ENCODE assay signal across 11 cellular contexts in the genomic region with DNA sequence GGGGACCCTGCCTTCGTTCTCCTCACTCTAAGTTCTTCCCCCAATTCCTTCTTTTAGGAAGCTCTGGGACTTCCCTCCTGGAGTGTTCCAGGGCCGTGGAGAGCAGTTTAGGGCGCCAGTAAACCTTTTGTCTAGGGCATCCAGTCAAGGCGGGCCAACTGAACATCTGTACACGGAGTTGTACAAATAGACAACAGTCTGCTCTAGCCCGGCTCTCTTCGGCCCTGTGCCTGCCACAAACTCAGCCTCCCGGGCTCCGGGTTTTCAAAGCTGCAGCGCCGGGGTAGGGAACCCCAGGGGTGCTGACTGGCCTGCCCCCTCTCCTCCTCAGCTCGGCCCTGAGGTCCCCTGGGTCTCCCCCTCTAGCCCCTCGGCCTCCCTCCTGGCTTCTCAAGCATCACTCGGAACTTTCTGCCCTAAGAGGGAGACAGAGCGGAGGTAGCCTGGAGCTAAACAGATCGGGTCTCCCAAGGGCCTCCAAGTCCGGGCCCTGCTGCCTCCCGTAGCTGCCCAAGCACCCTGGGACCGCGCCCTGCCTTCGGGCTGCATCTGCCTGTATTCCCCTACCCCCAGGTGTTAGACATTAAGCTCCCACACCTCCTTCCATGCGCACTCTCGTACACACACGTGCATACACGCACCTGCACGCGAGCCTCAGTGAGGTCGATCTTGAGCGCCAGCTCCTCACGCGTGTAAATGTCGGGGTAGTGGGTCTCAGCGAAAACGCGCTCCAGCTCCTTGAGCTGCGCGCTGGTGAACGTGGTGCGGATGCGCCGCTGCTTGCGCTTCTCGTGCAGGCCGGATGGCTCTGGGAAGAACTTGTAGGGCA. TPM values are rescaled to one million over a fixed set of nuclear protein-coding genes. Genes with fewer than 3 reads are reported as not detected.
DNase-seq lines count a peak whose midpoint lies in the region; ATAC-seq, FAIRE-seq and TF ChIP-seq lines count a peak whose summit lies in the region.
"Had no signal": no experiment of that assay in that cellular context is flagged by ENCODE, and none has a peak within 500 bp of the region (broad histone marks: within the 10 kb centered on the region; RNA-seq: fewer than 3 reads in every experiment).

No MANE protein-coding gene starts in this region.

- no peaks in the 10 kb centered on the region for H3K9me3 ChIP-seq in HepG2 (ENCODE audit: low read length)
- no peaks in the 10 kb centered on the region for H3K9me3 ChIP-seq in tibial artery
- H3K9me3 ChIP-seq: thyroid gland had no signal

- no peak overlapping the region for H2AFZ ChIP-seq in HepG2 (ENCODE audit: low read length)

- no peak for TF ChIP-seq RAD21 in HepG2 (CRISPR knock-in tag; IDR thresholded peaks at IDR 0.05)

- WGBS in HepG2 (ENCODE audit: low lambda C conversion rate), result 52% methylated on average over 36 of the region's 44 CpGs

- peaks cover 16% of the 10 kb centered on the region for H3K4me1 Mint-ChIP-seq in activated CD8-positive, alpha-beta memory T cell treated with anti-CD3 and anti-CD28 coated beads, Interleukin-2, amount 10 ng/mL, durations not matched to agents 7 days and 5 days
- H3K4me1 Mint-ChIP-seq in activated naive CD8-positive, alpha-beta T cell treated with anti-CD3 and anti-CD28 coated beads, Interleukin-2, amount 50 U/mL, for 24 hours, result peaks cover 22% of the 10 kb centered on the region

- CTCF ChIA-PET in activated CD8-positive, alpha-beta memory T cell treated with anti-CD3 and anti-CD28 coated beads, Interleukin-2, amount 10 ng/mL, durations not matched to agents 7 days and 5 days (lab: Charles Lee), result interaction anchor here (0.9 to 1.1 kb wide), 4 partner anchors 15 to 178 kb away, joined by 4 to 8 read pairs (median 5); no protein-coding TSS in a partner anchor
- CTCF ChIA-PET in HepG2 (lab: Yijun Ruan, JAX; ENCODE audit: low intra/inter-chr PET ratio, low total read pairs), result no interaction called here

- H3K36me3 ChIP-seq in HepG2 (replicated peaks in 1 of 2; ENCODE audit: control insufficient read depth in 1 of 2, insufficient read depth in 2 of 2, low read length in 2 of 2) (peaks cover 3% of the 10 kb centered on the region in 2 experiments; a peak in 2 of 5 replicates), tibial artery (peaks cover 16 to 26% (median 21%) of the 10 kb centered on the region in 3 donors)

- peaks cover 44% of the 10 kb centered on the region for H3K27me3 Mint-ChIP-seq in activated CD8-positive, alpha-beta memory T cell treated with anti-CD3 and anti-CD28 coated beads, Interleukin-2, amount 10 ng/mL, durations not matched to agents 7 days and 5 days
- H3K27me3 Mint-ChIP-seq in activated naive CD8-positive, alpha-beta T cell treated with anti-CD3 and anti-CD28 coated beads, Interleukin-2, amount 50 U/mL, for 24 hours, result peaks cover 51% of the 10 kb centered on the region

- peaks cover 10 to 49% of the 10 kb centered on the region in 2 experiments for H3K27me3 ChIP-seq in HepG2 (ENCODE audit: control insufficient read depth in 1 of 2, insufficient read depth in 2 of 2, low read length in 2 of 2)
- peaks cover 12 to 52% of the 10 kb centered on the region in 2 donors for H3K27me3 ChIP-seq in tibial artery

- DNase-seq in activated CD8-positive, alpha-beta memory T cell treated with anti-CD3 and anti-CD28 coated beads, Interleukin-2, amount 10 ng/mL, durations not matched to agents 7 days and 5 days, result no peak
- DNase-seq in activated CD8-positive, alpha-beta memory T cell treated with anti-CD3 and anti-CD28 coated beads, Interleukin-2, amount 50 U/mL, for 48 hours, result no peak
- DNase-seq in activated naive CD8-positive, alpha-beta T cell treated with anti-CD3 and anti-CD28 coated beads, Interleukin-2, amount 50 U/mL, for 24 hours, result peak; percentile 10
- no peak for DNase-seq in HepG2 (ENCODE audit: low spot score)
- DNase-seq in tibial artery, result peak in 1 of 2 donors; percentile 67
- no peak for DNase-seq in NOMO-1 (lab: John Stamatoyannopoulos, UW; ENCODE audit: unreplicated experiment in 2 of 2)
- DNase-seq in NCI-H526 (lab: John Stamatoyannopoulos, UW), result no peak

- no peak for FAIRE-seq in HepG2 (lab: Jason Lieb, UNC)
- FAIRE-seq: G401.6 had no signal

- POLR2A ChIA-PET in HepG2 (lab: Yijun Ruan, JAX), result no interaction called here

- TF ChIP-seq EP300 in HepG2 (IDR thresholded peaks at IDR 0.05; ENCODE audit: low read depth in 2 of 2, low read length in 2 of 2) (no peak), HepG2 (CRISPR knock-in tag; IDR thresholded peaks at IDR 0.05; ENCODE audit: borderline replicate concordance) (no peak)

- H4K20me1 ChIP-seq in HepG2 (ENCODE audit: insufficient read depth, low read length), result no peaks in the 10 kb centered on the region

- H3K79me2 ChIP-seq in HepG2 (ENCODE audit: insufficient read depth, low read length), result no peaks in the 10 kb centered on the region

- H3K4me1 ChIP-seq in HepG2 (ENCODE audit: insufficient read depth, low read length) (peaks cover 17% of the 10 kb centered on the region), tibial artery (peaks cover 0 to 55% (median 45%) of the 10 kb centered on the region in 4 donors)

- H3K9ac ChIP-seq in HepG2 (ENCODE audit: insufficient read depth, low read depth, low read length), result no peak overlapping the region

- no TSS peak for BruUV-seq in HepG2 (replicated peaks; lab: Mats Ljungman, UMichigan)

- H3K4me3 ChIP-seq in HepG2 (replicated peaks in 1 of 3; ENCODE audit: insufficient read depth in 1 of 3, low read depth in 2 of 3, low read length in 3 of 3) (peak overlapping the region in 1 of 3 experiments; percentile 45; a peak in 2 of 6 replicates), tibial artery (peak overlapping the region; percentile 44 to 55)

- H3K27ac Mint-ChIP-seq in activated CD8-positive, alpha-beta memory T cell treated with anti-CD3 and anti-CD28 coated beads, Interleukin-2, amount 10 ng/mL, durations not matched to agents 7 days and 5 days, result no peak overlapping the region
- no peak overlapping the region for H3K27ac Mint-ChIP-seq in activated naive CD8-positive, alpha-beta T cell treated with anti-CD3 and anti-CD28 coated beads, Interleukin-2, amount 50 U/mL, for 24 hours

- H3K4me3 Mint-ChIP-seq in activated CD8-positive, alpha-beta memory T cell treated with anti-CD3 and anti-CD28 coated beads, Interleukin-2, amount 10 ng/mL, durations not matched to agents 7 days and 5 days, result no peak overlapping the region
- peak overlapping the region; percentile 42 for H3K4me3 Mint-ChIP-seq in activated naive CD8-positive, alpha-beta T cell treated with anti-CD3 and anti-CD28 coated beads, Interleukin-2, amount 50 U/mL, for 24 hours

- H3K4me2 ChIP-seq in HepG2 (ENCODE audit: low read depth, low read length), result peak overlapping the region; percentile 48

- TF ChIP-seq CTCF in HepG2 (CRISPR knock-in tag; IDR thresholded peaks at IDR 0.05) (no peak), tibial artery (IDR thresholded peaks at IDR 0.05) (no peak)

- TF ChIP-seq POLR2A in HepG2 (IDR thresholded peaks at IDR 0.05; ENCODE audit: insufficient read depth in 1 of 2, low read depth in 2 of 2, low read length in 2 of 2), result no peak

- ATAC-seq in activated CD8-positive, alpha-beta memory T cell treated with anti-CD3 and anti-CD28 coated beads, Interleukin-2, amount 10 ng/mL, durations not matched to agents 7 days and 5 days, result peak; percentile 15
- ATAC-seq in activated naive CD8-positive, alpha-beta T cell treated with anti-CD3 and anti-CD28 coated beads, Interleukin-2, amount 50 U/mL, for 24 hours, result peak; percentile 2
- ATAC-seq in HepG2 (peak; percentile 52), GM21576 (IDR thresholded peaks at IDR 0.05; ENCODE audit: unreplicated experiment) (no peak)

- H3K27ac ChIP-seq in HepG2 (ENCODE audit: extremely low read length, insufficient read depth, low read length) (no peak overlapping the region), tibial artery (peak overlapping the region; percentile 54 to 60)
- H3K27ac ChIP-seq: thyroid gland had no signal

- intact Hi-C loops in HepG2 (cut with micrococcal nuclease; ENCODE audit: unreplicated experiment), result no loop called here
- intact Hi-C loops in tibial artery (cut with DNase I; ENCODE audit: low total_unique reads), result no loop called here

- H3K36me3 Mint-ChIP-seq in activated CD8-positive, alpha-beta memory T cell treated with anti-CD3 and anti-CD28 coated beads, Interleukin-2, amount 10 ng/mL, durations not matched to agents 7 days and 5 days, result peaks cover 7% of the 10 kb centered on the region
- peaks cover 5% of the 10 kb centered on the region for H3K36me3 Mint-ChIP-seq in activated naive CD8-positive, alpha-beta T cell treated with anti-CD3 and anti-CD28 coated beads, Interleukin-2, amount 50 U/mL, for 24 hours (ENCODE audit: low read depth)

- in situ Hi-C loops in HepG2 (cut with HindIII; ENCODE audit: extremely low pct_ligation_motif_present, low pct_unique_long_range_greater_than_20kb), result no loop called here

- no peaks in the 10 kb centered on the region for H3K9me3 Mint-ChIP-seq in activated CD8-positive, alpha-beta memory T cell treated with anti-CD3 and anti-CD28 coated beads, Interleukin-2, amount 10 ng/mL, durations not matched to agents 7 days and 5 days (ENCODE audit: low read depth)
- H3K9me3 Mint-ChIP-seq in activated naive CD8-positive, alpha-beta T cell treated with anti-CD3 and anti-CD28 coated beads, Interleukin-2, amount 50 U/mL, for 24 hours, result no peaks in the 10 kb centered on the region

RNA-seq across cellular contexts. Expression of a gene that starts 3.3 kb away (rescaled TPM):
- not detected for total RNA-seq in activated CD8-positive, alpha-beta memory T cell treated with anti-CD3 and anti-CD28 coated beads, Interleukin-2, amount 10 ng/mL, durations not matched to agents 7 days and 5 days
- not detected in 2 replicates for total RNA-seq in HepG2 (2016; rRNA removed; fragmentation: Illumina TruSeq; extraction: Trizol)
- total RNA-seq in HepG2 (2016; cell fraction: cytosol; rRNA removed; fragmentation: Illumina TruSeq; extraction: Trizol; ENCODE audit: low read depth), result not detected in 2 replicates
- total RNA-seq in HepG2 (2016; cell fraction: insoluble cytoplasmic fraction; rRNA removed; fragmentation: Illumina TruSeq; extraction: Trizol), result not detected in 2 replicates
- not detected in 2 replicates for total RNA-seq in HepG2 (2016; cell fraction: membrane; rRNA removed; fragmentation: Illumina TruSeq; extraction: Trizol)
- not detected in 2 replicates for total RNA-seq in HepG2 (2016; cell fraction: nucleus; rRNA removed; fragmentation: Illumina TruSeq; extraction: Trizol)
- polyA plus RNA-seq in HepG2 (2011; rRNA removed), result not detected in 2 replicates
- not detected in 2 replicates for polyA plus RNA-seq in HepG2 (2011; cell fraction: cytosol; rRNA removed)
- polyA plus RNA-seq in HepG2 (2011; cell fraction: nucleus; rRNA removed), result not detected in 2 replicates
- not detected in 2 replicates for polyA plus RNA-seq in HepG2 (2012)
- polyA plus RNA-seq in HepG2 (2016; cell fraction: cytosol; fragmentation: Illumina TruSeq; extraction: Trizol; ENCODE audit: low read depth), result not detected in 2 replicates
- not detected in 2 replicates for polyA plus RNA-seq in HepG2 (2016; cell fraction: insoluble cytoplasmic fraction; fragmentation: Illumina TruSeq; extraction: Trizol; ENCODE audit: low read depth)
- not detected in 2 replicates for polyA plus RNA-seq in HepG2 (2016; cell fraction: membrane; fragmentation: Illumina TruSeq; extraction: Trizol; ENCODE audit: low read depth)
- not detected in 2 replicates for polyA plus RNA-seq in HepG2 (2016; cell fraction: nucleus; fragmentation: Illumina TruSeq; extraction: Trizol; ENCODE audit: insufficient read depth, low read depth)
- polyA minus RNA-seq in HepG2 (2011; rRNA and poly(A)+ RNA removed; ENCODE audit: low replicate concordance), result not detected in 2 replicates
- not detected in 2 replicates for polyA minus RNA-seq in HepG2 (2011; cell fraction: cytosol; rRNA and poly(A)+ RNA removed)
- not detected in 2 replicates for polyA minus RNA-seq in HepG2 (2011; cell fraction: nucleus; rRNA and poly(A)+ RNA removed)
- total RNA-seq: kidney epithelial cell, thyroid gland had no signal

RNA-seq across cellular contexts. Expression of a gene that starts 16.1 kb away (rescaled TPM):
- total RNA-seq in activated CD8-positive, alpha-beta memory T cell treated with anti-CD3 and anti-CD28 coated beads, Interleukin-2, amount 10 ng/mL, durations not matched to agents 7 days and 5 days, result 100 to 1,000 TPM; 152 to 157 TPM
- total RNA-seq in HepG2 (2016; rRNA removed; fragmentation: Illumina TruSeq; extraction: Trizol), result 14.4 and 29.1 TPM in 2 replicates
- total RNA-seq in HepG2 (2016; cell fraction: cytosol; rRNA removed; fragmentation: Illumina TruSeq; extraction: Trizol; ENCODE audit: low read depth), result 21.4 and 25.1 TPM in 2 replicates
- total RNA-seq in HepG2 (2016; cell fraction: insoluble cytoplasmic fraction; rRNA removed; fragmentation: Illumina TruSeq; extraction: Trizol), result 10.8 and 29.6 TPM in 2 replicates
- total RNA-seq in HepG2 (2016; cell fraction: membrane; rRNA removed; fragmentation: Illumina TruSeq; extraction: Trizol), result 10.1 and 10.8 TPM in 2 replicates
- total RNA-seq in HepG2 (2016; cell fraction: nucleus; rRNA removed; fragmentation: Illumina TruSeq; extraction: Trizol), result 31.6 and 36.2 TPM in 2 replicates
- polyA plus RNA-seq in HepG2 (2011; rRNA removed), result 66.9 and 80.4 TPM in 2 replicates
- polyA plus RNA-seq in HepG2 (2011; cell fraction: cytosol; rRNA removed), result 19.0 and 23.6 TPM in 2 replicates
- polyA plus RNA-seq in HepG2 (2011; cell fraction: nucleus; rRNA removed), result 500 and 631 TPM in 2 replicates
- polyA plus RNA-seq in HepG2 (2012), result 32.6 and 49.5 TPM in 2 replicates
- 1.8 and 1.9 TPM in 2 replicates for polyA plus RNA-seq in HepG2 (2016; cell fraction: cytosol; fragmentation: Illumina TruSeq; extraction: Trizol; ENCODE audit: low read depth)
- 10.8 and 14.0 TPM in 2 replicates for polyA plus RNA-seq in HepG2 (2016; cell fraction: insoluble cytoplasmic fraction; fragmentation: Illumina TruSeq; extraction: Trizol; ENCODE audit: low read depth)
- polyA plus RNA-seq in HepG2 (2016; cell fraction: membrane; fragmentation: Illumina TruSeq; extraction: Trizol; ENCODE audit: low read depth), result 4.2 and 4.9 TPM in 2 replicates
- polyA plus RNA-seq in HepG2 (2016; cell fraction: nucleus; fragmentation: Illumina TruSeq; extraction: Trizol; ENCODE audit: insufficient read depth, low read depth), result 127 and 134 TPM in 2 replicates
- 73.5 and 218 TPM in 2 replicates for polyA minus RNA-seq in HepG2 (2011; rRNA and poly(A)+ RNA removed; ENCODE audit: low replicate concordance)
- 27.6 and 29.9 TPM in 2 replicates for polyA minus RNA-seq in HepG2 (2011; cell fraction: cytosol; rRNA and poly(A)+ RNA removed)
- 106 and 116 TPM in 2 replicates for polyA minus RNA-seq in HepG2 (2011; cell fraction: nucleus; rRNA and poly(A)+ RNA removed)

RNA-seq across cellular contexts. Expression of a gene that starts 24.1 kb away (rescaled TPM):
- not detected for total RNA-seq in activated CD8-positive, alpha-beta memory T cell treated with anti-CD3 and anti-CD28 coated beads, Interleukin-2, amount 10 ng/mL, durations not matched to agents 7 days and 5 days
- total RNA-seq in HepG2 (2016; rRNA removed; fragmentation: Illumina TruSeq; extraction: Trizol), result not detected in 2 replicates
- total RNA-seq in HepG2 (2016; cell fraction: cytosol; rRNA removed; fragmentation: Illumina TruSeq; extraction: Trizol; ENCODE audit: low read depth), result not detected in 2 replicates
- not detected in 2 replicates for total RNA-seq in HepG2 (2016; cell fraction: insoluble cytoplasmic fraction; rRNA removed; fragmentation: Illumina TruSeq; extraction: Trizol)
- total RNA-seq in HepG2 (2016; cell fraction: membrane; rRNA removed; fragmentation: Illumina TruSeq; extraction: Trizol), result not detected in 2 replicates
- total RNA-seq in HepG2 (2016; cell fraction: nucleus; rRNA removed; fragmentation: Illumina TruSeq; extraction: Trizol), result not detected in 2 replicates
- 0.09 and 0.33 TPM in 2 replicates for polyA plus RNA-seq in HepG2 (2011; rRNA removed)
- polyA plus RNA-seq in HepG2 (2011; cell fraction: cytosol; rRNA removed), result 0.15 TPM in 2 replicates
- not detected in 2 replicates for polyA plus RNA-seq in HepG2 (2011; cell fraction: nucleus; rRNA removed)
- 0.15 and 0.23 TPM in 2 replicates for polyA plus RNA-seq in HepG2 (2012)
- polyA plus RNA-seq in HepG2 (2016; cell fraction: cytosol; fragmentation: Illumina TruSeq; extraction: Trizol; ENCODE audit: low read depth), result 0.15 TPM in 1 of 2 replicates, not detected in the other
- not detected in 2 replicates for polyA plus RNA-seq in HepG2 (2016; cell fraction: insoluble cytoplasmic fraction; fragmentation: Illumina TruSeq; extraction: Trizol; ENCODE audit: low read depth)
- not detected in 2 replicates for polyA plus RNA-seq in HepG2 (2016; cell fraction: membrane; fragmentation: Illumina TruSeq; extraction: Trizol; ENCODE audit: low read depth)
- not detected in 2 replicates for polyA plus RNA-seq in HepG2 (2016; cell fraction: nucleus; fragmentation: Illumina TruSeq; extraction: Trizol; ENCODE audit: insufficient read depth, low read depth)
- 0.21 and 0.86 TPM in 2 replicates for polyA minus RNA-seq in HepG2 (2011; rRNA and poly(A)+ RNA removed; ENCODE audit: low replicate concordance)
- not detected in 2 replicates for polyA minus RNA-seq in HepG2 (2011; cell fraction: cytosol; rRNA and poly(A)+ RNA removed)
- polyA minus RNA-seq in HepG2 (2011; cell fraction: nucleus; rRNA and poly(A)+ RNA removed), result not detected in 2 replicates
- total RNA-seq: kidney epithelial cell had no signal

RNA-seq across cellular contexts. Expression of a gene that starts 48.7 kb away (rescaled TPM):
- total RNA-seq in activated CD8-positive, alpha-beta memory T cell treated with anti-CD3 and anti-CD28 coated beads, Interleukin-2, amount 10 ng/mL, durations not matched to agents 7 days and 5 days, result not detected
- not detected in 2 replicates for total RNA-seq in HepG2 (2016; rRNA removed; fragmentation: Illumina TruSeq; extraction: Trizol)
- not detected in 2 replicates for total RNA-seq in HepG2 (2016; cell fraction: cytosol; rRNA removed; fragmentation: Illumina TruSeq; extraction: Trizol; ENCODE audit: low read depth)
- total RNA-seq in HepG2 (2016; cell fraction: insoluble cytoplasmic fraction; rRNA removed; fragmentation: Illumina TruSeq; extraction: Trizol), result not detected in 2 replicates
- not detected in 2 replicates for total RNA-seq in HepG2 (2016; cell fraction: membrane; rRNA removed; fragmentation: Illumina TruSeq; extraction: Trizol)
- not detected in 2 replicates for total RNA-seq in HepG2 (2016; cell fraction: nucleus; rRNA removed; fragmentation: Illumina TruSeq; extraction: Trizol)
- 0.20 and 0.26 TPM in 2 replicates for polyA plus RNA-seq in HepG2 (2011; rRNA removed)
- polyA plus RNA-seq in HepG2 (2011; cell fraction: cytosol; rRNA removed), result 0.12 and 0.17 TPM in 2 replicates
- 0.23 TPM in 1 of 2 replicates, not detected in the other for polyA plus RNA-seq in HepG2 (2011; cell fraction: nucleus; rRNA removed)
- not detected in 2 replicates for polyA plus RNA-seq in HepG2 (2012)
- not detected in 2 replicates for polyA plus RNA-seq in HepG2 (2016; cell fraction: cytosol; fragmentation: Illumina TruSeq; extraction: Trizol; ENCODE audit: low read depth)
- polyA plus RNA-seq in HepG2 (2016; cell fraction: insoluble cytoplasmic fraction; fragmentation: Illumina TruSeq; extraction: Trizol; ENCODE audit: low read depth), result not detected in 2 replicates
- polyA plus RNA-seq in HepG2 (2016; cell fraction: membrane; fragmentation: Illumina TruSeq; extraction: Trizol; ENCODE audit: low read depth), result not detected in 2 replicates
- not detected in 2 replicates for polyA plus RNA-seq in HepG2 (2016; cell fraction: nucleus; fragmentation: Illumina TruSeq; extraction: Trizol; ENCODE audit: insufficient read depth, low read depth)
- 188 TPM in 1 of 2 replicates, not detected in the other for polyA minus RNA-seq in HepG2 (2011; rRNA and poly(A)+ RNA removed; ENCODE audit: low replicate concordance)
- polyA minus RNA-seq in HepG2 (2011; cell fraction: cytosol; rRNA and poly(A)+ RNA removed), result 1.3 and 1.7 TPM in 2 replicates
- polyA minus RNA-seq in HepG2 (2011; cell fraction: nucleus; rRNA and poly(A)+ RNA removed), result 0.62 and 0.90 TPM in 2 replicates
